Comparison of ENCODE assay signal across 1 cellular context in genomic region chr7:128739048-128739962, GRCh38.
A peak's percentile ranks its signal among the peaks of the same experiment; 100 is the strongest.
TF ChIP-seq lines count a peak whose summit lies in the region.

TSS of gene CALU (plus strand) at chr7:128739359. CDS start at chr7:128748584, 9,225 bp downstream.

TF ChIP-seq in K562, 482 proteins besides CTCF, POLR2A, EP300 and RAD21 (continued from another document and continues in another):
- TF ChIP-seq HNRNPH1 (optimal IDR thresholded peaks at IDR 0.05; ENCODE audit: low read depth, low read length) (no peak), FOXP1 (CRISPR knock-in tag; IDR thresholded peaks at IDR 0.05) (peak; percentile 95), ZBTB26 (CRISPR knock-in tag; IDR thresholded peaks at IDR 0.05) (no peak), KDM4B (IDR thresholded peaks at IDR 0.05; ENCODE audit: borderline replicate concordance in 2 of 2, low read depth in 1 of 2) (peak in 1 of 2 experiments; percentile 82; a peak in 1 of 4 replicates), MAX (CRISPR knock-in tag; IDR thresholded peaks at IDR 0.05) (peak; percentile 94), SUPT5H (IDR thresholded peaks at IDR 0.05) (peak; percentile 97), FOXM1 (IDR thresholded peaks at IDR 0.05; ENCODE audit: low read depth) (no peak), FOXM1 (CRISPR knock-in tag; IDR thresholded peaks at IDR 0.05; ENCODE audit: low read depth) (peak; percentile 84; the same call in 1 of the 2 replicates), DMBX1 (CRISPR knock-in tag; IDR thresholded peaks at IDR 0.05; ENCODE audit: borderline replicate concordance) (no peak; the same call in 1 of the 2 replicates), OTX1 (CRISPR knock-in tag; IDR thresholded peaks at IDR 0.05) (0 out of 2 replicates have a peak, but pooled peaks have one; percentile 60), ZNF324 (CRISPR knock-in tag; IDR thresholded peaks at IDR 0.05) (no peak), GABPB2 (CRISPR knock-in tag; conservative IDR thresholded peaks at IDR 0.05) (0 out of 2 replicates have a peak, but pooled peaks have one; percentile 42), MXD1 (CRISPR knock-in tag; IDR thresholded peaks at IDR 0.05; ENCODE audit: borderline replicate concordance, poor library complexity, severe bottlenecking) (no peak), ID3 (CRISPR knock-in tag; IDR thresholded peaks at IDR 0.05) (no peak), ID3 (tag; IDR thresholded peaks at IDR 0.05) (0 out of 2 replicates have a peak, but pooled peaks have one; percentile 17), FOXJ3 (CRISPR knock-in tag; IDR thresholded peaks at IDR 0.05) (no peak), ZNF384 (IDR thresholded peaks at IDR 0.05; ENCODE audit: low read depth, low read length) (no peak), TOE1 (IDR thresholded peaks at IDR 0.05; ENCODE audit: borderline replicate concordance) (peak; percentile 10; the same call in 1 of the 2 replicates), TOE1 (CRISPR knock-in tag; IDR thresholded peaks at IDR 0.05; ENCODE audit: borderline replicate concordance, low read depth) (0 out of 2 replicates have a peak, but pooled peaks have one; percentile 23), RBFOX2 (IDR thresholded peaks at IDR 0.05; ENCODE audit: low read depth, low read length) (peak; percentile 100), FOXJ2 (tag; IDR thresholded peaks at IDR 0.05) (no peak), ZNF3 (CRISPR knock-in tag; IDR thresholded peaks at IDR 0.05) (no peak), FIP1L1 (IDR thresholded peaks at IDR 0.05; ENCODE audit: low read depth, low read length, poor library complexity, severe bottlenecking) (peak; percentile 95), ZBTB5 (IDR thresholded peaks at IDR 0.05) (no peak), SMAD1 (IDR thresholded peaks at IDR 0.05; ENCODE audit: low read depth, low read length, partially characterized antibody) (no peak), GTF2B (IDR thresholded peaks at IDR 0.05; ENCODE audit: extremely low read depth, insufficient read length) (no peak), SMARCA4 (IDR thresholded peaks at IDR 0.05) (peak; percentile 34), BDP1 (IDR thresholded peaks at IDR 0.05; ENCODE audit: insufficient read depth, insufficient read length) (no peak), ZBTB9 (CRISPR knock-in tag; IDR thresholded peaks at IDR 0.05) (peak; percentile 51), ETV1 (tag; conservative IDR thresholded peaks at IDR 0.05; ENCODE audit: low read depth) (peak; percentile 86), EGR1 (conservative IDR thresholded peaks at IDR 0.05) (peak; percentile 96), PRPF4 (IDR thresholded peaks at IDR 0.05; ENCODE audit: insufficient read depth, low read depth, low read length, poor library complexity, severe bottlenecking) (peak; percentile 81), ESRRA (IDR thresholded peaks at IDR 0.05; ENCODE audit: borderline replicate concordance, low read depth) (peak; percentile 80), CLOCK (CRISPR knock-in tag; IDR thresholded peaks at IDR 0.05; ENCODE audit: borderline replicate concordance) (no peak), ZNF12 (CRISPR knock-in tag; IDR thresholded peaks at IDR 0.05) (peak; percentile 66), ZNF766 (CRISPR knock-in tag; conservative IDR thresholded peaks at IDR 0.05) (no peak), IRF9 (tag; IDR thresholded peaks at IDR 0.05) (no peak), ZNF696 (CRISPR knock-in tag; conservative IDR thresholded peaks at IDR 0.05) (no peak), MCM3 (IDR thresholded peaks at IDR 0.05) (no peak), ZNF316 (IDR thresholded peaks at IDR 0.05) (no peak), E2F1 (CRISPR knock-in tag; IDR thresholded peaks at IDR 0.05) (peak; percentile 96), ETS1 (conservative IDR thresholded peaks at IDR 0.05; ENCODE audit: control insufficient read depth, low read depth, low read length) (peak; percentile 91), ETV6 (IDR thresholded peaks at IDR 0.05; ENCODE audit: borderline replicate concordance in 1 of 2, low read depth in 2 of 2, low read length in 1 of 2) (no peak; a peak in 1 of 4 replicates), ETV6 (CRISPR knock-in tag; IDR thresholded peaks at IDR 0.05; ENCODE audit: borderline replicate concordance) (0 out of 2 replicates have a peak, but pooled peaks have one; percentile 48), ETV5 (CRISPR knock-in tag; IDR thresholded peaks at IDR 0.05; ENCODE audit: low read depth) (peak; percentile 81; the same call in 1 of the 2 replicates), SMAD2 (IDR thresholded peaks at IDR 0.05; ENCODE audit: low read depth, low read length) (no peak), U2AF1 (optimal IDR thresholded peaks at IDR 0.05; ENCODE audit: low read depth, low read length) (peak; percentile 86), POLR2AphosphoS2 (IDR thresholded peaks at IDR 0.05; ENCODE audit: low read length) (peak; percentile 30; the same call in 1 of the 2 replicates), HNRNPUL1 (IDR thresholded peaks at IDR 0.05; ENCODE audit: low read length) (0 out of 2 replicates have a peak, but pooled peaks have one; percentile 42), ZNF764 (CRISPR knock-in tag; IDR thresholded peaks at IDR 0.05; ENCODE audit: low read depth) (no peak), HMBOX1 (IDR thresholded peaks at IDR 0.05) (no peak), MEIS2 (IDR thresholded peaks at IDR 0.05; ENCODE audit: partially characterized antibody) (peak; percentile 1), ETS2 (tag; IDR thresholded peaks at IDR 0.05; ENCODE audit: borderline replicate concordance, poor library complexity, severe bottlenecking) (no peak), CBFB (CRISPR knock-in tag; IDR thresholded peaks at IDR 0.05) (peak; percentile 51), ADNP (tag; IDR thresholded peaks at IDR 0.05) (no peak), NFYB (IDR thresholded peaks at IDR 0.05; ENCODE audit: extremely low read depth, insufficient read length) (peak; percentile 99), DNMT1 (IDR thresholded peaks at IDR 0.05) (no peak), FOS (IDR thresholded peaks at IDR 0.05; ENCODE audit: extremely low read depth, insufficient read length) (peak; percentile 96), ZNF354B (CRISPR knock-in tag; IDR thresholded peaks at IDR 0.05) (no peak), ZNF175 (CRISPR knock-in tag; IDR thresholded peaks at IDR 0.05; ENCODE audit: low read depth) (no peak), TAF1 (IDR thresholded peaks at IDR 0.05; ENCODE audit: control insufficient read depth, extremely low read depth, insufficient read depth, low read length, severe bottlenecking) (peak; percentile 80), ZNF140 (CRISPR knock-in tag; IDR thresholded peaks at IDR 0.05) (no peak)
